ENCODE assay signal across 1 cellular context in the genomic region with DNA sequence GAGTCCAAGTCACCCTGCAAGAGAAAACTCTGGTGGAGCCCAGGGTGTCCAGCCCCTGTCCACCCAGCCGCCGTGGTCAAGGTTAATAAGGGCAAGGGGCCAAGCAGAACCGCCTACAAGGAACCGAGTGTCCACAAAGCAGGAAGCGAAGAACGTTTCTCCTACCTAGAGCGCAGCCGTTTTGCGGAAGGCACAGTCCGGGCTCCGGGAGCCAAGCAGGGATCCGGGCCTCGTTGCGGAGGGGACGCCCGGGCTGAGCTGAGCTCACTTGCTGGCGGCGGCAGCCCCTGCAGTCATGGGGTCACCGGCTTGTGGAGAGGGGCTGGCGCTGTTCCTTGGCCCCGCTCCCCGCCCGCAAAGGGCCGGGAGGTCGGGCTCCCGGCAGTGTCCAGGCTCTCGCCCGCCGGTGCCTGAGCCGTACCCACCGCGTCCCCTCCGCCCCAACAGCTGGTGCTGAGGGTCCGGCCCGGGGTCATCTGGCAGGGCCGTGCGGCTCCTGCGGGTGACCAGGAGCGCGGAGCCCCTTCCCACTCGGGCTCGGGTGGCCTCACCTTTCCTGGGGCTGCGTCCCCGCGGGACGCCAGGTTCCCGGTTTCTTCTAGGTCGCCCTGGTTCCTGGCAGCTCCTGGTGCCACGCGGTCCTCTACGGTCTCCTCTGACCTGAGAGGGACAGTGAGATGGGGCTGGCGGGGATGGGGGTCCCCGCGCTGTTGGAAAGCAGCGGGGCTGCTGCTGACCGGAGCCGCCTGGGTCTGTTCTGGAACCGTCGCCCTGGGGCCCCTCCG.
TF ChIP-seq lines count a peak whose summit lies in the region.

No MANE protein-coding gene starts in this region.

TF ChIP-seq in H1, 55 proteins besides CTCF, POLR2A, EP300 and RAD21:
- TF ChIP-seq KDM4A (IDR thresholded peaks at IDR 0.05; ENCODE audit: low read depth, low read length, severe bottlenecking): peak; percentile 83
- peak; percentile 30 for TF ChIP-seq ASH2L (IDR thresholded peaks at IDR 0.05; ENCODE audit: low read length)
- peak; percentile 86 for TF ChIP-seq EZH2 (IDR thresholded peaks at IDR 0.05; ENCODE audit: low read depth, low read length, severe bottlenecking)
- TF ChIP-seq SUZ12 (IDR thresholded peaks at IDR 0.05; ENCODE audit: low read length): peak; percentile 82
- no peak for TF ChIP-seq TCF12 (IDR thresholded peaks at IDR 0.05; ENCODE audit: low read depth, low read length)
- TF ChIP-seq CBX8 (IDR thresholded peaks at IDR 0.05; ENCODE audit: borderline replicate concordance, low read depth, low read length): no peak
- TF ChIP-seq, protein P1, sequence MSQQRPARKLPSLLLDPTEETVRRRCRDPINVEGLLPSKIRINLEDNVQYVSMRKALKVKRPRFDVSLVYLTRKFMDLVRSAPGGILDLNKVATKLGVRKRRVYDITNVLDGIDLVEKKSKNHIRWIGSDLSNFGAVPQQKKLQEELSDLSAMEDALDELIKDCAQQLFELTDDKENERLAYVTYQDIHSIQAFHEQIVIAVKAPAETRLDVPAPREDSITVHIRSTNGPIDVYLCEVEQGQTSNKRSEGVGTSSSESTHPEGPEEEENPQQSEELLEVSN (IDR thresholded peaks at IDR 0.05): no peak
TF ChIP-seq in H1: peak in this region for 4.
